Comparison of ENCODE assay signal across 1 cellular context in genomic region chr10:130111115-130111847, GRCh38.
TF ChIP-seq lines count a peak whose summit lies in the region.

No MANE protein-coding gene starts in this region.

TF ChIP-seq in HEK293, 187 proteins besides CTCF, POLR2A, EP300 and RAD21 (continued from another document and continues in another):
- TF ChIP-seq ZSCAN4 (tag by site-specific recombination; IDR thresholded peaks at IDR 0.05) (peak; percentile 40; the same call in 1 of the 2 replicates), PRDM2 (tag by site-specific recombination; IDR thresholded peaks at IDR 0.05; ENCODE audit: borderline replicate concordance) (no peak), IKZF3 (tag by site-specific recombination; IDR thresholded peaks at IDR 0.05) (no peak), HIC1 (tag by site-specific recombination; IDR thresholded peaks at IDR 0.05) (no peak), ZNF391 (tag by site-specific recombination; IDR thresholded peaks at IDR 0.05; ENCODE audit: borderline replicate concordance, low read depth) (peak; percentile 46; the same call in 1 of the 2 replicates), ZNF600 (tag by site-specific recombination; IDR thresholded peaks at IDR 0.05) (peak; percentile 96), ZNF549 (tag by site-specific recombination; IDR thresholded peaks at IDR 0.05) (no peak), ZBTB8A (tag by site-specific recombination; IDR thresholded peaks at IDR 0.05) (peak; percentile 24; the same call in 1 of the 2 replicates), ZNF239 (tag by site-specific recombination; IDR thresholded peaks at IDR 0.05) (no peak), ZNF843 (tag by site-specific recombination; IDR thresholded peaks at IDR 0.05) (peak; percentile 33; the same call in 1 of the 2 replicates), GFI1B (tag by site-specific recombination; IDR thresholded peaks at IDR 0.05) (no peak), ZNF140 (tag by site-specific recombination; IDR thresholded peaks at IDR 0.05) (no peak), ZNF776 (tag by site-specific recombination; IDR thresholded peaks at IDR 0.05; ENCODE audit: borderline replicate concordance) (no peak), ZFHX2 (tag by site-specific recombination; conservative IDR thresholded peaks at IDR 0.05) (peak; percentile 4; the same call in 1 of the 2 replicates), ZNF654 (tag by site-specific recombination; IDR thresholded peaks at IDR 0.05; ENCODE audit: low read depth) (no peak), PRDM6 (tag by site-specific recombination; IDR thresholded peaks at IDR 0.05) (no peak), ZNF580 (tag by site-specific recombination; IDR thresholded peaks at IDR 0.05) (0 out of 2 replicates have a peak, but pooled peaks have one; percentile 8), ZNF157 (tag by site-specific recombination; IDR thresholded peaks at IDR 0.05) (no peak), ZNF248 (tag by site-specific recombination; IDR thresholded peaks at IDR 0.05) (no peak), ZFP69B (tag by site-specific recombination; IDR thresholded peaks at IDR 0.05) (0 out of 2 replicates have a peak, but pooled peaks have one; percentile 12), ZNF311 (tag by site-specific recombination; IDR thresholded peaks at IDR 0.05; ENCODE audit: borderline replicate concordance) (no peak), ZBTB48 (tag by site-specific recombination; IDR thresholded peaks at IDR 0.05) (peak; percentile 51), ZNF510 (tag by site-specific recombination; IDR thresholded peaks at IDR 0.05; ENCODE audit: insufficient replicate concordance) (no peak), ZBTB7A (tag by site-specific recombination; IDR thresholded peaks at IDR 0.05; ENCODE audit: low read depth) (peak; percentile 39; the same call in 1 of the 2 replicates), ZNF148 (tag by site-specific recombination; IDR thresholded peaks at IDR 0.05; ENCODE audit: borderline replicate concordance) (no peak), ZNF585B (tag by site-specific recombination; IDR thresholded peaks at IDR 0.05) (no peak), ZNF639 (tag by site-specific recombination; IDR thresholded peaks at IDR 0.05) (no peak), ZNF416 (tag by site-specific recombination; IDR thresholded peaks at IDR 0.05) (no peak), ZBTB26 (tag by site-specific recombination; optimal IDR thresholded peaks at IDR 0.05) (no peak), ZNF426 (tag by site-specific recombination; IDR thresholded peaks at IDR 0.05) (no peak), GLIS1 (tag by site-specific recombination; IDR thresholded peaks at IDR 0.05) (no peak; the same call in 1 of the 2 replicates), TCF7L2 (IDR thresholded peaks at IDR 0.05; ENCODE audit: borderline replicate concordance, low read depth, low read length) (no peak), ZNF792 (tag by site-specific recombination; IDR thresholded peaks at IDR 0.05) (no peak), ZNF677 (tag by site-specific recombination; IDR thresholded peaks at IDR 0.05) (no peak), ZNF280C (tag by site-specific recombination; IDR thresholded peaks at IDR 0.05) (no peak), ZNF701 (tag by site-specific recombination; IDR thresholded peaks at IDR 0.05) (no peak), ZNF394 (tag by site-specific recombination; IDR thresholded peaks at IDR 0.05; ENCODE audit: borderline replicate concordance) (peak; percentile 56; the same call in 1 of the 2 replicates), ZNF629 (tag by site-specific recombination; IDR thresholded peaks at IDR 0.05) (no peak; the same call in none of the 2 replicates), SCRT2 (tag by site-specific recombination; IDR thresholded peaks at IDR 0.05) (peak; percentile 52; the same call in 1 of the 2 replicates), ZNF362 (tag by site-specific recombination; IDR thresholded peaks at IDR 0.05) (no peak), KLF9 (tag by site-specific recombination; IDR thresholded peaks at IDR 0.05; ENCODE audit: low read depth) (no peak)
